Comparison of ENCODE assay signal across 1 cellular context in genomic region chr5:86526811-86527348, GRCh38.
A peak's percentile ranks its signal among the peaks of the same experiment; 100 is the strongest.
TF ChIP-seq lines count a peak whose summit lies in the region.

No MANE protein-coding gene starts in this region.

TF ChIP-seq in K562, 482 proteins besides CTCF, POLR2A, EP300 and RAD21 (continued from another document and continues in another):
- TF ChIP-seq CUX1 (CRISPR knock-in tag; IDR thresholded peaks at IDR 0.05) (peak; percentile 89; the same call in 1 of the 2 replicates), HIVEP1 (CRISPR knock-in tag; IDR thresholded peaks at IDR 0.05) (no peak), ATF7 (IDR thresholded peaks at IDR 0.05) (peak; percentile 88), CBX8 (IDR thresholded peaks at IDR 0.05; ENCODE audit: borderline replicate concordance, extremely low read depth, low read depth, low read length, poor library complexity, severe bottlenecking) (no peak), ZFX (CRISPR knock-in tag; IDR thresholded peaks at IDR 0.05) (no peak), ATF3 (IDR thresholded peaks at IDR 0.05) (peak; percentile 95), ATF3 (CRISPR knock-in tag; conservative IDR thresholded peaks at IDR 0.05) (peak; percentile 52; the same call in 1 of the 2 replicates), MTA1 (IDR thresholded peaks at IDR 0.05; ENCODE audit: borderline replicate concordance) (peak; percentile 87), MXD1 (CRISPR knock-in tag; IDR thresholded peaks at IDR 0.05; ENCODE audit: borderline replicate concordance, poor library complexity, severe bottlenecking) (peak; percentile 36), RNF2 (IDR thresholded peaks at IDR 0.05) (peak; percentile 92), ZNF445 (CRISPR knock-in tag; IDR thresholded peaks at IDR 0.05; ENCODE audit: low read depth) (peak; percentile 81; the same call in 1 of the 2 replicates), ZNF316 (IDR thresholded peaks at IDR 0.05) (peak; percentile 94), WHSC1 (IDR thresholded peaks at IDR 0.05; ENCODE audit: low read length) (no peak), ZNF253 (CRISPR knock-in tag; conservative IDR thresholded peaks at IDR 0.05) (no peak), FOXO4 (CRISPR knock-in tag; IDR thresholded peaks at IDR 0.05) (0 out of 2 replicates have a peak, but pooled peaks have one; percentile 28), ATF4 (CRISPR knock-in tag; IDR thresholded peaks at IDR 0.05) (peak; percentile 90), NR4A1 (CRISPR knock-in tag; IDR thresholded peaks at IDR 0.05) (no peak), NR4A1 (tag; IDR thresholded peaks at IDR 0.05) (peak; percentile 96), AFF1 (IDR thresholded peaks at IDR 0.05; ENCODE audit: low read depth in 1 of 2, partially characterized antibody in 2 of 2) (peak in 1 of 2 experiments; percentile 96), ZNF407 (IDR thresholded peaks at IDR 0.05; ENCODE audit: low read depth) (no peak), THRB (CRISPR knock-in tag; conservative IDR thresholded peaks at IDR 0.05) (no peak; the same call in 1 of the 2 replicates), TCFL5 (CRISPR knock-in tag; conservative IDR thresholded peaks at IDR 0.05) (peak; percentile 84), MAX (CRISPR knock-in tag; IDR thresholded peaks at IDR 0.05) (peak; percentile 58; the same call in 1 of the 2 replicates), EZH2 (IDR thresholded peaks at IDR 0.05; ENCODE audit: borderline replicate concordance, low read depth, low read length) (no peak; the same call in 1 of the 2 replicates), HSF4 (CRISPR knock-in tag; IDR thresholded peaks at IDR 0.05; ENCODE audit: borderline replicate concordance) (peak; percentile 92), ZNF134 (CRISPR knock-in tag; conservative IDR thresholded peaks at IDR 0.05) (peak; percentile 76), PRPF4 (IDR thresholded peaks at IDR 0.05; ENCODE audit: insufficient read depth, low read depth, low read length, poor library complexity, severe bottlenecking) (no peak), ZNF212 (CRISPR knock-in tag; IDR thresholded peaks at IDR 0.05) (peak; percentile 75; the same call in 1 of the 2 replicates), MITF (IDR thresholded peaks at IDR 0.05) (peak; percentile 39; the same call in 1 of the 2 replicates), LCOR (CRISPR knock-in tag; IDR thresholded peaks at IDR 0.05) (no peak; the same call in 1 of the 2 replicates)
